1 cellular context compared by ENCODE assay signal in the genomic region with DNA sequence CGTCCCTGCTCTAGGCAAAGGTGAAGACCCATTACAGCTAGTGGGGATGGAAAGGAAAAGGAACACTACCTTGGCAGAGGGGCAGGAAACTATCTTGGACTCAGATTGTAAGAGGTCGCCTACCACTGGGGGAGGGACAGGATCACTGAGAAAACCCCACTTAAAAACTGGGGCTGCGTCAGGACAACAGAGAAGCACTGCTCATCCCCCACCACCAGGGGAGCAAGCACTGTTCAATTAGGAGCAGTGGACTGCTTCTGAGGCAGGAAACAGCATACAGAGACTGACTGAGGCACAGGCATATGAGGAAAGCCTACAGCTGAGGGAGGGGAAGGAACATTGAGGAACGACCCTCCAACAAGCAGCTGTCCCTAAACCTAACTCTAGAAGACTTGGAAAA.
TF ChIP-seq lines count a peak whose summit lies in the region.

No MANE protein-coding gene starts in this region.

TF ChIP-seq in HCT116, 20 proteins besides CTCF, POLR2A, EP300 and RAD21 (continued from another document):
- no peak for TF ChIP-seq REST (IDR thresholded peaks at IDR 0.05; ENCODE audit: low read depth)
- TF ChIP-seq, protein P1, sequence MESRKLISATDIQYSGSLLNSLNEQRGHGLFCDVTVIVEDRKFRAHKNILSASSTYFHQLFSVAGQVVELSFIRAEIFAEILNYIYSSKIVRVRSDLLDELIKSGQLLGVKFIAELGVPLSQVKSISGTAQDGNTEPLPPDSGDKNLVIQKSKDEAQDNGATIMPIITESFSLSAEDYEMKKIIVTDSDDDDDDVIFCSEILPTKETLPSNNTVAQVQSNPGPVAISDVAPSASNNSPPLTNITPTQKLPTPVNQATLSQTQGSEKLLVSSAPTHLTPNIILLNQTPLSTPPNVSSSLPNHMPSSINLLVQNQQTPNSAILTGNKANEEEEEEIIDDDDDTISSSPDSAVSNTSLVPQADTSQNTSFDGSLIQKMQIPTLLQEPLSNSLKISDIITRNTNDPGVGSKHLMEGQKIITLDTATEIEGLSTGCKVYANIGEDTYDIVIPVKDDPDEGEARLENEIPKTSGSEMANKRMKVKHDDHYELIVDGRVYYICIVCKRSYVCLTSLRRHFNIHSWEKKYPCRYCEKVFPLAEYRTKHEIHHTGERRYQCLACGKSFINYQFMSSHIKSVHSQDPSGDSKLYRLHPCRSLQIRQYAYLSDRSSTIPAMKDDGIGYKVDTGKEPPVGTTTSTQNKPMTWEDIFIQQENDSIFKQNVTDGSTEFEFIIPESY (IDR thresholded peaks at IDR 0.05; ENCODE audit: extremely low read depth, insufficient replicate concordance, low read length), result no peak
- no peak for TF ChIP-seq EGR1 (IDR thresholded peaks at IDR 0.05; ENCODE audit: low read depth)
- TF ChIP-seq CEBPB (IDR thresholded peaks at IDR 0.05; ENCODE audit: low read depth), result no peak
